19 cellular contexts compared by ENCODE assay signal in genomic region chr10:12417341-12417740, GRCh38.
DNase-seq lines count a peak whose midpoint lies in the region; ATAC-seq and TF ChIP-seq lines count a peak whose summit lies in the region.
"Had no signal": no experiment of that assay in that cellular context is flagged by ENCODE, and none has a peak within 500 bp of the region (broad histone marks: within the 10 kb centered on the region; RNA-seq: fewer than 3 reads in every experiment).

No MANE protein-coding gene starts in this region.

- H3K36me3 ChIP-seq in suprapubic skin: no peaks in the 10 kb centered on the region

- ATAC-seq in WTC11: no peak
- ATAC-seq in left colon: peak; percentile 44
- ATAC-seq in GM18520 (IDR thresholded peaks at IDR 0.05; ENCODE audit: unreplicated experiment): no peak
- no peak for ATAC-seq in HG03159 (IDR thresholded peaks at IDR 0.05; ENCODE audit: unreplicated experiment)
- ATAC-seq: stimulated activated naive CD8-positive, alpha-beta T cell treated with anti-CD3 and anti-CD28 coated beads, Interleukin-15, amount 100 ng/mL, for 72 hours had no signal

- H3K27me3 ChIP-seq in suprapubic skin: no peaks in the 10 kb centered on the region

- H3K9me3 Mint-ChIP-seq in WTC11: peaks cover 8% of the 10 kb centered on the region

- TF ChIP-seq CTCF in WTC11 (IDR thresholded peaks at IDR 0.05) (no peak), suprapubic skin (IDR thresholded peaks at IDR 0.05) (no peak)

- no peaks in the 10 kb centered on the region; the same call in 1 of the 2 replicates for H3K36me3 Mint-ChIP-seq in WTC11

- 0 out of 2 replicates have a peak overlapping the region, but pooled peaks have one; percentile 42 for H3K27ac Mint-ChIP-seq in WTC11
- H3K27ac Mint-ChIP-seq: stimulated activated naive CD8-positive, alpha-beta T cell treated with anti-CD3 and anti-CD28 coated beads, Interleukin-15, amount 100 ng/mL, for 72 hours; type B pancreatic cell had no signal

- TF ChIP-seq EP300 in suprapubic skin (IDR thresholded peaks at IDR 0.05): no peak

- peaks cover 38% of the 10 kb centered on the region for H3K4me1 ChIP-seq in suprapubic skin
- H3K4me1 ChIP-seq: psoas muscle had no signal

- no peaks in the 10 kb centered on the region for H3K27me3 Mint-ChIP-seq in WTC11 (ENCODE audit: low read depth)
- H3K27me3 Mint-ChIP-seq: stimulated activated naive CD8-positive, alpha-beta T cell treated with anti-CD3 and anti-CD28 coated beads, Interleukin-15, amount 100 ng/mL, for 72 hours; type B pancreatic cell had no signal

- in situ Hi-C loops in ACHN (cut with HindIII; ENCODE audit: low pct_ligation_motif_present, low pct_unique_long_range_greater_than_20kb, low sequenced_read_pairs): no loop called here

- CTCF ChIA-PET in WTC11 (lab: Charles Lee): no interaction called here

- intact Hi-C loops in left colon (cut with DNase I, micrococcal nuclease): no loop called here

- POLR2A ChIA-PET in WTC11 (lab: Charles Lee): no interaction called here

- TF ChIP-seq POLR2A in suprapubic skin (IDR thresholded peaks at IDR 0.05): no peak

- WGBS in suprapubic skin: 58% methylated on average over 6 of the region's 6 CpGs

- no peak overlapping the region for H3K4me3 ChIP-seq in suprapubic skin
- H3K4me3 ChIP-seq: psoas muscle had no signal

- H3K4me3 Mint-ChIP-seq in WTC11: no peak overlapping the region
- H3K4me3 Mint-ChIP-seq: stimulated activated naive CD8-positive, alpha-beta T cell treated with anti-CD3 and anti-CD28 coated beads, Interleukin-15, amount 100 ng/mL, for 72 hours; type B pancreatic cell had no signal

- no peaks in the 10 kb centered on the region for H3K4me1 Mint-ChIP-seq in WTC11

- DNase-seq in D341Med (ENCODE audit: low spot score): peak; percentile 18
- no peak for DNase-seq in WTC11 (ENCODE audit: low spot score)
- peak in 1 of 2 donors; percentile 11 for DNase-seq in left colon
- no peak for DNase-seq in suprapubic skin (ENCODE audit: low spot score in 2 of 2)
- DNase-seq in ACHN: no peak
- DNase-seq: activated gamma-delta T cell; cerebellar nuclear complex; KG1; NCI-H1417 treated with DMSO at 0.1 percent for 48 hours; NCI-H2107; NCI-H774; nucleus accumbens; RPMI8226; stimulated activated naive CD8-positive, alpha-beta T cell treated with anti-CD3 and anti-CD28 coated beads, Interleukin-15, amount 100 ng/mL, for 72 hours had no signal

- H3K9me3 ChIP-seq in suprapubic skin: no peaks in the 10 kb centered on the region
- H3K9me3 ChIP-seq: psoas muscle had no signal

- H3K27ac ChIP-seq in suprapubic skin: peak overlapping the region; percentile 6
- H3K27ac ChIP-seq: C4-2B, psoas muscle had no signal

TF ChIP-seq in WTC11, 78 proteins besides CTCF, POLR2A, EP300 and RAD21:
- no peak for TF ChIP-seq ARID4B (CRISPR knock-in tag; IDR thresholded peaks at IDR 0.05; ENCODE audit: borderline replicate concordance)
- no peak for TF ChIP-seq CREB1 (CRISPR knock-in tag; IDR thresholded peaks at IDR 0.05)
- no peak for TF ChIP-seq MYBL2 (CRISPR knock-in tag; IDR thresholded peaks at IDR 0.05)
- TF ChIP-seq FOXP1 (CRISPR knock-in tag; IDR thresholded peaks at IDR 0.05; ENCODE audit: borderline replicate concordance): no peak
- no peak for TF ChIP-seq PRDM15 (CRISPR knock-in tag; IDR thresholded peaks at IDR 0.05)
- TF ChIP-seq ATF2 (CRISPR knock-in tag; IDR thresholded peaks at IDR 0.05; ENCODE audit: borderline replicate concordance, low read depth): no peak
- TF ChIP-seq FOXK1 (CRISPR knock-in tag; IDR thresholded peaks at IDR 0.05): no peak
- TF ChIP-seq ZNF423 (CRISPR knock-in tag; IDR thresholded peaks at IDR 0.05): no peak
- no peak for TF ChIP-seq NFATC4 (CRISPR knock-in tag; IDR thresholded peaks at IDR 0.05)
- TF ChIP-seq NR2C2 (CRISPR knock-in tag; IDR thresholded peaks at IDR 0.05): no peak
- no peak for TF ChIP-seq ZNF317 (CRISPR knock-in tag; IDR thresholded peaks at IDR 0.05; ENCODE audit: borderline replicate concordance, low read depth)
- no peak for TF ChIP-seq ZNF232 (CRISPR knock-in tag; IDR thresholded peaks at IDR 0.05)
- TF ChIP-seq NR1H2 (CRISPR knock-in tag; IDR thresholded peaks at IDR 0.05): no peak
- no peak for TF ChIP-seq SMAD4 (CRISPR knock-in tag; IDR thresholded peaks at IDR 0.05)
TF ChIP-seq in WTC11: peak in this region for 0.
